18 cellular contexts compared by ENCODE assay signal in genomic region chr9:121638901-121639592, GRCh38. TPM values are rescaled to one million over a fixed set of nuclear protein-coding genes. Genes with fewer than 3 reads are reported as not detected.
"Had no signal": no experiment of that assay in that cellular context is flagged by ENCODE, and none has a peak within 500 bp of the region (broad histone marks: within the 10 kb centered on the region; RNA-seq: fewer than 3 reads in every experiment).

No MANE protein-coding gene starts in this region.

- H3K36me3 ChIP-seq: ascending aorta, colonic mucosa, esophagus muscularis mucosa, neutrophil had no signal

- DNase-seq: activated naive CD4-positive, alpha-beta T cell treated with anti-CD3 and anti-CD28 coated beads for 36 hours; activated naive CD8-positive, alpha-beta T cell treated with anti-CD3 and anti-CD28 coated beads, Interleukin-2, amount 50 U/mL, for 24 hours; colonic mucosa; effector CD4-positive, alpha-beta T cell; glutamatergic neuron; kidney glomerular epithelial cell; retina; stimulated activated CD4-positive, alpha-beta T cell treated with anti-CD3 and anti-CD28 coated beads, Interleukin-15, amount 100 ng/mL, for 24 hours; stimulated activated CD4-positive, alpha-beta T cell treated with anti-CD3 and anti-CD28 coated beads, Interleukin-4, amount 100 ng/mL, for 1 hour; stimulated activated naive CD4-positive, alpha-beta T cell; trophoblast cell had no signal

- H3K9me3 ChIP-seq: ascending aorta, colonic mucosa, esophagus muscularis mucosa, neutrophil had no signal

- H3K9me3 Mint-ChIP-seq: activated naive CD4-positive, alpha-beta T cell treated with anti-CD3 and anti-CD28 coated beads for 36 hours; activated naive CD8-positive, alpha-beta T cell treated with anti-CD3 and anti-CD28 coated beads, Interleukin-2, amount 50 U/mL, for 24 hours; activated T-helper 2 cell treated with anti-CD3 and anti-CD28 coated beads, Interferon-gamma antibody, Interleukin-2, Interleukin-4, amounts not matched to agents 10 μg/mL and 5 μg/mL and 100 μg/mL, durations not matched to agents 14 hours and 24 hours and 36 hours; T-helper 2 cell treated with Interferon-gamma antibody and Interleukin-4, amounts not matched to agents 5 μg/mL and 100 μg/mL, for 36 hours had no signal

- H3K27me3 ChIP-seq: ascending aorta, colonic mucosa, esophagus muscularis mucosa had no signal

- H3K4me3 ChIP-seq: ascending aorta, colonic mucosa, esophagus muscularis mucosa, lung had no signal

- H3K27ac Mint-ChIP-seq: activated naive CD4-positive, alpha-beta T cell treated with anti-CD3 and anti-CD28 coated beads for 36 hours; activated naive CD8-positive, alpha-beta T cell treated with anti-CD3 and anti-CD28 coated beads, Interleukin-2, amount 50 U/mL, for 24 hours; activated T-helper 2 cell treated with anti-CD3 and anti-CD28 coated beads, Interferon-gamma antibody, Interleukin-2, Interleukin-4, amounts not matched to agents 10 μg/mL and 5 μg/mL and 100 μg/mL, durations not matched to agents 14 hours and 24 hours and 36 hours; T-helper 2 cell treated with Interferon-gamma antibody and Interleukin-4, amounts not matched to agents 5 μg/mL and 100 μg/mL, for 36 hours had no signal

- H3K4me3 Mint-ChIP-seq: activated naive CD4-positive, alpha-beta T cell treated with anti-CD3 and anti-CD28 coated beads for 36 hours; activated naive CD8-positive, alpha-beta T cell treated with anti-CD3 and anti-CD28 coated beads, Interleukin-2, amount 50 U/mL, for 24 hours; T-helper 2 cell treated with Interferon-gamma antibody and Interleukin-4, amounts not matched to agents 5 μg/mL and 100 μg/mL, for 36 hours had no signal

- ATAC-seq: activated CD4-positive, CD25-positive, alpha-beta regulatory T cell treated with anti-CD3 and anti-CD28 coated beads, Interleukin-2, amount 50 U/mL, for 24 hours had no signal

- H3K27ac ChIP-seq: ascending aorta, colonic mucosa, esophagus muscularis mucosa, neutrophil had no signal

RNA-seq across cellular contexts. Expression of gene DAB2IP, which starts 12.4 kb away (rescaled TPM):
- total RNA-seq: activated T-helper 2 cell treated with anti-CD3 and anti-CD28 coated beads, Interferon-gamma antibody, Interleukin-2, Interleukin-4, amounts not matched to agents 10 μg/mL and 5 μg/mL and 100 μg/mL, durations not matched to agents 14 hours and 24 hours and 36 hours had no signal
